Comparison of ENCODE assay signal across 8 cellular contexts in genomic region chr3:107927361-107928083, GRCh38.
DNase-seq lines count a peak whose midpoint lies in the region; ATAC-seq lines count a peak whose summit lies in the region.

No MANE protein-coding gene starts in this region.

- ATAC-seq in GM18519 (IDR thresholded peaks at IDR 0.05; ENCODE audit: low FRiP score, unreplicated experiment) (peak; percentile 78), HG03060 (IDR thresholded peaks at IDR 0.05; ENCODE audit: low read depth, unreplicated experiment) (peak; percentile 78)

- peak; percentile 68 for DNase-seq in 8988T
- peak; percentile 56 for DNase-seq in NCI-H2227 (lab: John Stamatoyannopoulos, UW; ENCODE audit: unreplicated experiment)
- peak; percentile 73 for DNase-seq in activated CD4-positive, CD25-positive, alpha-beta regulatory T cell treated with anti-CD3 and anti-CD28 coated beads, Interleukin-2, amount 50 U/mL, for 72 hours
- peak; percentile 28 to 68 for DNase-seq in cerebellar nuclear complex (lab: John Stamatoyannopoulos, UW)
- peak; percentile 52 for DNase-seq in kidney glomerular epithelial cell (lab: John Stamatoyannopoulos, UW)
- peak; percentile 81 for DNase-seq in stimulated activated CD4-positive, alpha-beta T cell treated with anti-CD3 and anti-CD28 coated beads, Interleukin-15, amount 100 ng/mL, for 24 hours

Comparison
In these comparisons a context has a peak if more than half of its experiments do, and no peak if none do; other contexts are left out.
1. Peak in every context shown above with its lines: DNase-seq and ATAC-seq.